In the genomic region with DNA sequence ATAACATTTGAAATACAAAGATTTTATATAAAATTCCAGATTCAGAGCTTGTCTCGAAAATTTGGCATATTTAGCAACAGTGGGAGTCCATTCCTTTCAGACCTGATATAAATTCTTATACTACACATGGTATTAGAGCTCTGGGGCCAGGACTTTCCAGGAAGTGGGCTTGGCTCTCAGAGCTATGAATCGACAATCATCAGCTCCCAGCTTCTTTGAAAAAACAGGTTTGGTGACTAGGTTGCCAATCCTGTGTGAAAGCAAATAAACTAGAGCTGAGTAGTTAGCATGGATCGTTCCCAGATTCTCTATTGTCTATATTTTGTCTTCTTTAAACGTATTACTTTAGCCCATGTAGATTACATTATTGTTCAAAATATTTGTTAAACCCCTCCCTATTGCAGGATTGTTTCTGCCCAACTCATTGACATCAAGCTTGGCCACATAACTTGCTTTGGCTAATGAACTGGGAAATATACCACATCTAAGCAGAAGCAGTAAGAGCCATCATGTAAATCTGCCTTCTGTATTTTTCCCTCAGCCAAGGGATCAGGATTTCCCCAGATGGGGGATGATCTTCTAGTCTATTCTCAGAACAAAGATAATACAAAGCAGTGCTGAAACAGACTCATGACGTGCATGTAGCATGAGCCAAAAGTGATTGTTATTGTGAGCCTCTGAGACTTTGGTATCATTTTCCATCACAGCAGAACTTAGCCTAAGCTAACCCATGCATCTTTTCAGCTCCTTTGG, we compare ENCODE assay signal across 9 cellular contexts.
A peak's percentile ranks its signal among the peaks of the same experiment; 100 is the strongest.
DNase-seq lines count a peak whose midpoint lies in the region; ATAC-seq and TF ChIP-seq lines count a peak whose summit lies in the region.
"Had no signal": no experiment of that assay in that cellular context is flagged by ENCODE, and none has a peak within 500 bp of the region (broad histone marks: within the 10 kb centered on the region; RNA-seq: fewer than 3 reads in every experiment).

No MANE protein-coding gene starts in this region.

- TF ChIP-seq CTCF in foreskin keratinocyte (conservative IDR thresholded peaks at IDR 0.05) = no peak

- DNase-seq in DMS153 (lab: John Stamatoyannopoulos, UW) (peak; percentile 93), NCI-H446 (lab: John Stamatoyannopoulos, UW) (peak; percentile 70), foreskin keratinocyte (peak; percentile 49 to 76), posterior cingulate gyrus (no peak), D341Med (ENCODE audit: low spot score) (no peak)
- no peak for DNase-seq in activated CD8-positive, alpha-beta memory T cell treated with anti-CD3 and anti-CD28 coated beads for 24 hours
- no peak for DNase-seq in activated effector memory CD4-positive, alpha-beta T cell treated with anti-CD3 and anti-CD28 coated beads, Interleukin-2, amount 50 U/mL, for 16 hours

- no peaks in the 10 kb centered on the region for H3K27me3 ChIP-seq in foreskin keratinocyte

- intact Hi-C loops in posterior cingulate gyrus (cut with DNase I) = no loop called here

- peaks cover 21% of the 10 kb centered on the region for H3K4me1 ChIP-seq in foreskin keratinocyte

- ATAC-seq in HG02642 (IDR thresholded peaks at IDR 0.05; ENCODE audit: poor library complexity, unreplicated experiment) (peak; percentile 33), foreskin keratinocyte (peak; percentile 94)

- peak overlapping the region; percentile 23 for H3K27ac ChIP-seq in foreskin keratinocyte
- H3K27ac ChIP-seq: C4-2B had no signal

Comparison
In these comparisons a context has a peak if more than half of its experiments do, and no peak if none do; other contexts are left out.
1. DNase-seq: peak in DMS153 (single experiment), NCI-H446 (2 of 2) and foreskin keratinocyte (2 of 2); none in posterior cingulate gyrus (0 of 10), D341Med (single experiment), activated CD8-positive, alpha-beta memory T cell treated with anti-CD3 and anti-CD28 coated beads for 24 hours (single experiment) and activated effector memory CD4-positive, alpha-beta T cell treated with anti-CD3 and anti-CD28 coated beads, Interleukin-2, amount 50 U/mL, for 16 hours (single experiment).